8 cellular contexts compared by ENCODE assay signal in the genomic region with DNA sequence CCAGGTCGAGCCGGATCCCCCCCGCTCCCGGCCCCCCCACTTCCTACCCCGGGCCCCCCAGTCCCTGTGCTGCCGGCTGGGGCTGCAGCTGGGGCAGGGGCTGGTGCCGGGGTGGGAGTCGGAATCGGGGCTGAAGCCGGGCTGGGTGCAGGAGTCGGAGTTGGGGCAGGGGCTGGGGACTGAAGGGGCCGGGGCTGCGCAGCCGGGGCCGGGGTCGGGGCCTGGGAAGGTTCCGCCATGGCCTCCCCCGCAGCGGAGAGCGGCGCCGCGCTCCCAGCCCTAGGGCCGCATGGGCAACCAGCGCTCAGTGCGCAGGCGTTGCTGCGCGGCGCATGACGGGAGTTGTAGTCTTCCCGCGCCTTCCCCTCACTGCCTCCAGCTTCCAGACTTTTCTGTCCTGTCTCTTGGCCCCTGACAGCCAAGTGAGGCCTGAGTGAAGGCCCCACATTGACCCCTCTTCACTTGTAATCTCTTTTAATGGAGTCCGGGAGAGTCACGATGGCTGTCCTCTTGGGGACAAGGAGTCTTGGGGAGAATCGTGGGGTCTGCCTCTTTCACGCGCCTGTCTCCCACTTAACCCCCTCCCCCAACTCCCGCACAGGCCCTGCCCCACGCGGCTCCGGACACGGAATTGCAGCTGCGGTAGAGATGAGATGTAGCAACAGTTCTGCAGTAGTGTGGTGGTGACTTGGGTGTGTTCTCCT. TPM values are rescaled to one million over a fixed set of nuclear protein-coding genes. Genes with fewer than 3 reads are reported as not detected.
DNase-seq lines count a peak whose midpoint lies in the region; ATAC-seq and TF ChIP-seq lines count a peak whose summit lies in the region.

A gene (minus strand): TSS at position 302 of the 704 bp plus-strand sequence. CDS start 63 bp downstream, at position 239.

- H3K27me3 ChIP-seq in cardiac muscle cell: no peaks in the 10 kb centered on the region
- H3K27me3 ChIP-seq in parathyroid adenoma (ENCODE audit: control insufficient read depth, insufficient read depth, low read length): no peaks in the 10 kb centered on the region
- no peaks in the 10 kb centered on the region for H3K27me3 ChIP-seq in thyroid gland

- intact Hi-C loops in thyroid gland (cut with DNase I): no loop called here

- DNase-seq in CMK (ENCODE audit: low read depth) (peak; percentile 66), M059J (ENCODE audit: low read depth) (peak; percentile 83), T follicular helper cell (ENCODE audit: low read depth) (peak; percentile 62), cardiac muscle cell (ENCODE audit: low read depth in 1 of 2, low spot score in 1 of 2) (peak; percentile 87 to 90), thyroid gland (peak; percentile 76 to 81)
- DNase-seq in activated naive CD8-positive, alpha-beta T cell treated with anti-CD3 and anti-CD28 coated beads, Interleukin-2, amount 50 U/mL, for 16 hours (ENCODE audit: low read depth, low spot score): peak; percentile 52

- peak within 1 kb of the TSS; percentile 92 for H3K4me3 ChIP-seq in cardiac muscle cell
- peak within 1 kb of the TSS; percentile 56 for H3K4me3 ChIP-seq in parathyroid adenoma (ENCODE audit: low read depth, low read length)
- H3K4me3 ChIP-seq in thyroid gland (replicated peaks in 1 of 3): peak within 1 kb of the TSS in 2 of 3 donors; percentile 62 to 81

- 9% methylated on average over 35 to 37 of the region's 44 CpGs for WGBS in thyroid gland, 2 donors

- peak within 1 kb of the TSS; percentile 95 for H2AFZ ChIP-seq in parathyroid adenoma

- peak within 1 kb of the TSS; percentile 23 for H3K9ac ChIP-seq in parathyroid adenoma

- no peaks in the 10 kb centered on the region for H3K79me2 ChIP-seq in parathyroid adenoma

- no peak for TF ChIP-seq CTCF in cardiac muscle cell (IDR thresholded peaks at IDR 0.05; ENCODE audit: low read depth, low read length)
- no peak for TF ChIP-seq CTCF in parathyroid adenoma (IDR thresholded peaks at IDR 0.05)
- no peak for TF ChIP-seq CTCF in thyroid gland (IDR thresholded peaks at IDR 0.05)

- peak within 1 kb of the TSS; percentile 69 for H3K4me2 ChIP-seq in parathyroid adenoma (ENCODE audit: low read length)

- H3K27ac ChIP-seq in cardiac muscle cell: peak within 1 kb of the TSS; percentile 59
- no peak within 1 kb of the TSS for H3K27ac ChIP-seq in parathyroid adenoma
- H3K27ac ChIP-seq in thyroid gland: peak within 1 kb of the TSS in 1 of 3 donors; percentile 59

- H3K4me1 ChIP-seq in cardiac muscle cell (ENCODE audit: low read depth) (no peaks in the 10 kb centered on the region), parathyroid adenoma (peaks cover 3% of the 10 kb centered on the region), thyroid gland (peaks cover 12 to 18% of the 10 kb centered on the region in 2 donors)

- TF ChIP-seq POLR2A in thyroid gland (IDR thresholded peaks at IDR 0.05): peak in 1 of 2 donors; percentile 55

- peak; percentile 60 for ATAC-seq in GM21367 (IDR thresholded peaks at IDR 0.05; ENCODE audit: unreplicated experiment)

- H3K36me3 ChIP-seq in cardiac muscle cell (peaks cover 8% of the 10 kb centered on the region), parathyroid adenoma (ENCODE audit: control insufficient read depth, insufficient read depth, low read length) (no peaks in the 10 kb centered on the region), thyroid gland (peaks cover 8 to 12% of the 10 kb centered on the region in 2 donors)

- H3K9me3 ChIP-seq in cardiac muscle cell (ENCODE audit: low read depth): no peaks in the 10 kb centered on the region
- H3K9me3 ChIP-seq in parathyroid adenoma (ENCODE audit: control insufficient read depth, low read length): no peaks in the 10 kb centered on the region
- H3K9me3 ChIP-seq in thyroid gland: no peaks in the 10 kb centered on the region

RNA-seq across cellular contexts. Expression of the gene that starts here (rescaled TPM):
- total RNA-seq in M059J (2014; rRNA removed; shearing (Covaris generic)): 5.7 and 8.6 TPM in 2 replicates
- total RNA-seq in cardiac muscle cell (38.2 and 76.9 TPM in 2 replicates), thyroid gland (10 to 100 TPM; 14.2 to 37.9 (median 23.3) TPM)
- polyA plus RNA-seq in cardiac muscle cell: 89.0 and 121 TPM in 2 replicates
